In the genomic region with DNA sequence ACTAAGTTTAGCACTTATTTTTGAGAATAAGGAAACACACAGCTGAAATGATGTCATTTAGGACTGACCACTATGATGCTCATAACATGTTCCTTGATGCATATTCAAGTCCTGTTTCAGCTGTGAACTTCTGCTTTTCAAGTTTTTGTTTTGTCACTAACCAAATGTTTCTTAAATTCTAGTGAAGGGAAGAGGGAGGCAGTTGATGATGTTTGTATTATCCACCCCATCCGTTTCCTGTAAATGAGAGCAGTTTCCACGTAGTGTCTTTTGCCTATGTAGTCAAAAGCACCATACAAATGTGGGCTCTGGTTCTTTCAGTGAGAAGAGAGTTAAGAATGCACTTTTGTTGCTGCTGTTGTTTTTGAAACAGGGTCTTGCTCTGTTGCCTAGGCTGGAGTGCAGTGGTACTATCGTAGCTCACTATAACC, we compare ENCODE assay signal across 8 cellular contexts.
DNase-seq lines count a peak whose midpoint lies in the region; ATAC-seq and TF ChIP-seq lines count a peak whose summit lies in the region.

No MANE protein-coding gene starts in this region.

- WGBS in endodermal cell (ENCODE audit: insufficient coverage in 1 of 2, insufficient read length in 1 of 2), 2 experiments = 94 to 100% methylated on average over 1 to 3 of the region's 3 CpGs

- H3K4me3 ChIP-seq in neutrophil (ENCODE audit: low read depth in 1 of 2, low read length in 1 of 2) (peak overlapping the region; percentile 28 to 46), endodermal cell (ENCODE audit: low read length) (no peak overlapping the region)

- peak overlapping the region; percentile 97 for H3K27ac ChIP-seq in neutrophil
- no peak overlapping the region for H3K27ac ChIP-seq in endodermal cell (ENCODE audit: low read depth, low read length)

- H3K27ac Mint-ChIP-seq in activated CD4-positive, alpha-beta T cell treated with anti-CD3 and anti-CD28 coated beads, Interleukin-2, amount 10 ng/mL, durations not matched to agents 7 days and 5 days = peak overlapping the region; percentile 90
- peak overlapping the region; percentile 94 for H3K27ac Mint-ChIP-seq in T-helper 2 cell treated with Interferon-gamma antibody and Interleukin-4, amounts not matched to agents 5 μg/mL and 100 μg/mL, for 36 hours
- H3K27ac Mint-ChIP-seq in nephron progenitor cell (no peak overlapping the region), endodermal cell (no peak overlapping the region)

- H3K36me3 Mint-ChIP-seq in activated CD4-positive, alpha-beta T cell treated with anti-CD3 and anti-CD28 coated beads, Interleukin-2, amount 10 ng/mL, durations not matched to agents 7 days and 5 days (ENCODE audit: low read depth) = peaks cover 6% of the 10 kb centered on the region
- peaks cover 3% of the 10 kb centered on the region for H3K36me3 Mint-ChIP-seq in T-helper 2 cell treated with Interferon-gamma antibody and Interleukin-4, amounts not matched to agents 5 μg/mL and 100 μg/mL, for 36 hours (ENCODE audit: low read depth)
- no peaks in the 10 kb centered on the region for H3K36me3 Mint-ChIP-seq in nephron progenitor cell (ENCODE audit: low read depth)
- no peaks in the 10 kb centered on the region for H3K36me3 Mint-ChIP-seq in endodermal cell (ENCODE audit: low read depth)

- H3K27me3 Mint-ChIP-seq in activated CD4-positive, alpha-beta T cell treated with anti-CD3 and anti-CD28 coated beads, Interleukin-2, amount 10 ng/mL, durations not matched to agents 7 days and 5 days = no peaks in the 10 kb centered on the region
- H3K27me3 Mint-ChIP-seq in T-helper 2 cell treated with Interferon-gamma antibody and Interleukin-4, amounts not matched to agents 5 μg/mL and 100 μg/mL, for 36 hours (ENCODE audit: low read depth) = no peaks in the 10 kb centered on the region
- no peaks in the 10 kb centered on the region for H3K27me3 Mint-ChIP-seq in nephron progenitor cell (ENCODE audit: low read depth, poor library complexity)
- H3K27me3 Mint-ChIP-seq in endodermal cell (ENCODE audit: insufficient read depth) = no peaks in the 10 kb centered on the region

- H3K4me1 Mint-ChIP-seq in activated CD4-positive, alpha-beta T cell treated with anti-CD3 and anti-CD28 coated beads, Interleukin-2, amount 10 ng/mL, durations not matched to agents 7 days and 5 days = peaks cover 46% of the 10 kb centered on the region
- peaks cover 39% of the 10 kb centered on the region for H3K4me1 Mint-ChIP-seq in T-helper 2 cell treated with Interferon-gamma antibody and Interleukin-4, amounts not matched to agents 5 μg/mL and 100 μg/mL, for 36 hours (ENCODE audit: low read depth)
- H3K4me1 Mint-ChIP-seq in nephron progenitor cell (peaks cover 15% of the 10 kb centered on the region), endodermal cell (peaks cover 14% of the 10 kb centered on the region)

- H3K36me3 ChIP-seq in neutrophil (no peaks in the 10 kb centered on the region), endodermal cell (ENCODE audit: control insufficient read depth, insufficient read depth, low read length) (no peaks in the 10 kb centered on the region)

- H3K4me1 ChIP-seq in neutrophil (ENCODE audit: control insufficient read depth in 1 of 2, insufficient read depth in 1 of 2, low read depth in 1 of 2, low read length in 1 of 2) (peaks cover 38 to 44% of the 10 kb centered on the region in 2 experiments), endodermal cell (ENCODE audit: control insufficient read depth, insufficient read depth, low read length) (no peaks in the 10 kb centered on the region)

- peak; percentile 59 for DNase-seq in activated CD4-positive, alpha-beta T cell treated with anti-CD3 and anti-CD28 coated beads, Interleukin-2, amount 10 ng/mL, durations not matched to agents 7 days and 5 days
- DNase-seq in activated CD4-positive, alpha-beta T cell treated with anti-CD3 and anti-CD28 coated beads for 48 hours = no peak
- peak; percentile 34 for DNase-seq in T-helper 2 cell treated with Interferon-gamma antibody and Interleukin-4, amounts not matched to agents 5 μg/mL and 100 μg/mL, for 36 hours (ENCODE audit: low spot score)
- DNase-seq in nephron progenitor cell (no peak), endodermal cell (no peak)
- DNase-seq in effector CD4-positive, alpha-beta T cell = no peak

- H3K27me3 ChIP-seq in neutrophil (no peaks in the 10 kb centered on the region), endodermal cell (ENCODE audit: control insufficient read depth, insufficient read depth, low read length, poor library complexity, severe bottlenecking) (no peaks in the 10 kb centered on the region)

- H3K9me3 ChIP-seq in neutrophil (no peaks in the 10 kb centered on the region), endodermal cell (ENCODE audit: control insufficient read depth, low read length) (no peaks in the 10 kb centered on the region)

- no peak for TF ChIP-seq CTCF in neutrophil (IDR thresholded peaks at IDR 0.05)
- no peak for TF ChIP-seq CTCF in nephron progenitor cell (IDR thresholded peaks at IDR 0.05)
- no peak for TF ChIP-seq CTCF in endodermal cell (conservative IDR thresholded peaks at IDR 0.05)

- POLR2A ChIA-PET in activated CD4-positive, alpha-beta T cell treated with anti-CD3 and anti-CD28 coated beads, Interleukin-2, amount 10 ng/mL, durations not matched to agents 7 days and 5 days (lab: Charles Lee) = interaction anchor here (1.1 kb wide), 1 partner anchor 78 kb away, joined by 3 read pairs; no protein-coding TSS in a partner anchor

- ATAC-seq in HG03039 (IDR thresholded peaks at IDR 0.05; ENCODE audit: unreplicated experiment) = peak; percentile 56

- H3K9ac ChIP-seq in endodermal cell (ENCODE audit: extremely low read depth, low read length, poor library complexity, severe bottlenecking) = no peak overlapping the region

- H3K9me3 Mint-ChIP-seq in activated CD4-positive, alpha-beta T cell treated with anti-CD3 and anti-CD28 coated beads, Interleukin-2, amount 10 ng/mL, durations not matched to agents 7 days and 5 days = no peaks in the 10 kb centered on the region
- no peaks in the 10 kb centered on the region for H3K9me3 Mint-ChIP-seq in T-helper 2 cell treated with Interferon-gamma antibody and Interleukin-4, amounts not matched to agents 5 μg/mL and 100 μg/mL, for 36 hours
- H3K9me3 Mint-ChIP-seq in nephron progenitor cell = no peaks in the 10 kb centered on the region
- H3K9me3 Mint-ChIP-seq in endodermal cell = no peaks in the 10 kb centered on the region

- peak overlapping the region; percentile 31 for H3K4me3 Mint-ChIP-seq in activated CD4-positive, alpha-beta T cell treated with anti-CD3 and anti-CD28 coated beads, Interleukin-2, amount 10 ng/mL, durations not matched to agents 7 days and 5 days
- H3K4me3 Mint-ChIP-seq in T-helper 2 cell treated with Interferon-gamma antibody and Interleukin-4, amounts not matched to agents 5 μg/mL and 100 μg/mL, for 36 hours = peak overlapping the region; percentile 63
- H3K4me3 Mint-ChIP-seq in nephron progenitor cell (no peak overlapping the region), endodermal cell (no peak overlapping the region)

- CTCF ChIA-PET in activated CD4-positive, alpha-beta T cell treated with anti-CD3 and anti-CD28 coated beads, Interleukin-2, amount 10 ng/mL, durations not matched to agents 7 days and 5 days (lab: Charles Lee) = interaction anchor here (0.8 to 1.1 kb wide), 4 partner anchors 14 to 265 kb away, joined by 3 to 4 read pairs (median 3); no protein-coding TSS in a partner anchor

Comparison
In these comparisons a context has a peak if more than half of its experiments do, and no peak if none do; other contexts are left out.
1. DNase-seq: peak in activated CD4-positive, alpha-beta T cell treated with anti-CD3 and anti-CD28 coated beads, Interleukin-2, amount 10 ng/mL, durations not matched to agents 7 days and 5 days (single experiment) and T-helper 2 cell treated with Interferon-gamma antibody and Interleukin-4, amounts not matched to agents 5 μg/mL and 100 μg/mL, for 36 hours (single experiment); none in activated CD4-positive, alpha-beta T cell treated with anti-CD3 and anti-CD28 coated beads for 48 hours (single experiment), nephron progenitor cell (single experiment), effector CD4-positive, alpha-beta T cell (single experiment) and endodermal cell (single experiment).
2. H3K27ac Mint-ChIP-seq: peak in activated CD4-positive, alpha-beta T cell treated with anti-CD3 and anti-CD28 coated beads, Interleukin-2, amount 10 ng/mL, durations not matched to agents 7 days and 5 days (single experiment) and T-helper 2 cell treated with Interferon-gamma antibody and Interleukin-4, amounts not matched to agents 5 μg/mL and 100 μg/mL, for 36 hours (single experiment); none in nephron progenitor cell (single experiment) and endodermal cell (single experiment).
3. H3K4me3 Mint-ChIP-seq: peak in activated CD4-positive, alpha-beta T cell treated with anti-CD3 and anti-CD28 coated beads, Interleukin-2, amount 10 ng/mL, durations not matched to agents 7 days and 5 days (single experiment) and T-helper 2 cell treated with Interferon-gamma antibody and Interleukin-4, amounts not matched to agents 5 μg/mL and 100 μg/mL, for 36 hours (single experiment); none in nephron progenitor cell (single experiment) and endodermal cell (single experiment).